In the genomic region with DNA sequence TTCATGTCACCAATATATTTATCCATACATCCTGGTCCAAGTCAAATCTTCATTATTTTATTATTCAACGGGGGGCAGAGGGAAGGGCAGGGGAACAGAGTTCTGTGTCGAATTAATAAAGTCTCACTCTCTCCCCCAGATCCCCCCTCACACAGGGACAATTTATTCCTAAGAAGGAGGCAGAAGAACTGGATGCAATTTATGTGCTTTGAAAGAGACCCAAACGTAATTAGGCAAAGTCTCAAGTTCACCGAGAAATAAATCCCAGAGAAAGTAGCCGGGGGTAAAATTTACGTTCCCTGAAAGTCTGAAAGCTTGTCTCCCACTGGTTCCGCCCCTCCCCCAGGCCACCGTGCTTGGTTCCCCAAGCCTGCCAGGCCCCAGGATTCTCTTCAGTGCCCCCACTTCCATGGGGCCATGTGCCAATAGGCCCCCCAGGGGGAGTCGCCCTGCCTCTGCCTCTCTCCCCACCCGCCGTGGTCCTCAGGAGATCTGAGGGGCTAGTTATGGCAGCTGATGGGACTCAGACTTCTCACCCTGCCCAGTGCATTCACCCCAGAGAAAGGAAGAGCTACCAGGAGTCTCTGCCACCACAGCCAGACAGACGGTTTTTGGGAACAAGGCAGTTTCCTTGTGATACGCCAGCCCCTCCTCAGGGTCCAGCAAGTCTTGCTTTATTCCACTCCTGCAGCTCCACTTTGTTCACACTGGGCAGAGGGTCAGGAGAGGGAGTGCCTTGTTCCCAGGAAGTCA, we compare ENCODE assay signal across 2 cellular contexts.
TF ChIP-seq lines count a peak whose summit lies in the region.

No MANE protein-coding gene starts in this region.

TF ChIP-seq in SK-N-SH, 30 proteins besides CTCF, POLR2A, EP300 and RAD21 (continued from another document):
- TF ChIP-seq, protein P1, sequence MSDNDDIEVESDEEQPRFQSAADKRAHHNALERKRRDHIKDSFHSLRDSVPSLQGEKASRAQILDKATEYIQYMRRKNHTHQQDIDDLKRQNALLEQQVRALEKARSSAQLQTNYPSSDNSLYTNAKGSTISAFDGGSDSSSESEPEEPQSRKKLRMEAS (IDR thresholded peaks at IDR 0.05; ENCODE audit: low read depth): no peak
- no peak for TF ChIP-seq GABPA (IDR thresholded peaks at IDR 0.05; ENCODE audit: low read depth)
- TF ChIP-seq SIN3A (IDR thresholded peaks at IDR 0.05; ENCODE audit: borderline replicate concordance, low read depth, low read length): no peak
- TF ChIP-seq, protein P2, sequence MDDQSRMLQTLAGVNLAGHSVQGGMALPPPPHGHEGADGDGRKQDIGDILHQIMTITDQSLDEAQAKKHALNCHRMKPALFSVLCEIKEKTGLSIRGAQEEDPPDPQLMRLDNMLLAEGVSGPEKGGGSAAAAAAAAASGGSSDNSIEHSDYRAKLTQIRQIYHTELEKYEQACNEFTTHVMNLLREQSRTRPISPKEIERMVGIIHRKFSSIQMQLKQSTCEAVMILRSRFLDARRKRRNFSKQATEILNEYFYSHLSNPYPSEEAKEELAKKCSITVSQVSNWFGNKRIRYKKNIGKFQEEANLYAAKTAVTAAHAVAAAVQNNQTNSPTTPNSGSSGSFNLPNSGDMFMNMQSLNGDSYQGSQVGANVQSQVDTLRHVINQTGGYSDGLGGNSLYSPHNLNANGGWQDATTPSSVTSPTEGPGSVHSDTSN (IDR thresholded peaks at IDR 0.05): no peak

TF ChIP-seq in SK-N-SH treated with all-trans-retinoic acid at 6 μM for 48 hours, 23 proteins besides CTCF, POLR2A, EP300 and RAD21 (continued from another document):
- TF ChIP-seq, protein P3, sequence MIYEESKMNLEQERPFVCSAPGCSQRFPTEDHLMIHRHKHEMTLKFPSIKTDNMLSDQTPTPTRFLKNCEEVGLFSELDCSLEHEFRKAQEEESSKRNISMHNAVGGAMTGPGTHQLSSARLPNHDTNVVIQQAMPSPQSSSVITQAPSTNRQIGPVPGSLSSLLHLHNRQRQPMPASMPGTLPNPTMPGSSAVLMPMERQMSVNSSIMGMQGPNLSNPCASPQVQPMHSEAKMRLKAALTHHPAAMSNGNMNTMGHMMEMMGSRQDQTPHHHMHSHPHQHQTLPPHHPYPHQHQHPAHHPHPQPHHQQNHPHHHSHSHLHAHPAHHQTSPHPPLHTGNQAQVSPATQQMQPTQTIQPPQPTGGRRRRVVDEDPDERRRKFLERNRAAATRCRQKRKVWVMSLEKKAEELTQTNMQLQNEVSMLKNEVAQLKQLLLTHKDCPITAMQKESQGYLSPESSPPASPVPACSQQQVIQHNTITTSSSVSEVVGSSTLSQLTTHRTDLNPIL (CRISPR knock-in tag; IDR thresholded peaks at IDR 0.05; ENCODE audit: low read depth): no peak
- TF ChIP-seq, protein P4, sequence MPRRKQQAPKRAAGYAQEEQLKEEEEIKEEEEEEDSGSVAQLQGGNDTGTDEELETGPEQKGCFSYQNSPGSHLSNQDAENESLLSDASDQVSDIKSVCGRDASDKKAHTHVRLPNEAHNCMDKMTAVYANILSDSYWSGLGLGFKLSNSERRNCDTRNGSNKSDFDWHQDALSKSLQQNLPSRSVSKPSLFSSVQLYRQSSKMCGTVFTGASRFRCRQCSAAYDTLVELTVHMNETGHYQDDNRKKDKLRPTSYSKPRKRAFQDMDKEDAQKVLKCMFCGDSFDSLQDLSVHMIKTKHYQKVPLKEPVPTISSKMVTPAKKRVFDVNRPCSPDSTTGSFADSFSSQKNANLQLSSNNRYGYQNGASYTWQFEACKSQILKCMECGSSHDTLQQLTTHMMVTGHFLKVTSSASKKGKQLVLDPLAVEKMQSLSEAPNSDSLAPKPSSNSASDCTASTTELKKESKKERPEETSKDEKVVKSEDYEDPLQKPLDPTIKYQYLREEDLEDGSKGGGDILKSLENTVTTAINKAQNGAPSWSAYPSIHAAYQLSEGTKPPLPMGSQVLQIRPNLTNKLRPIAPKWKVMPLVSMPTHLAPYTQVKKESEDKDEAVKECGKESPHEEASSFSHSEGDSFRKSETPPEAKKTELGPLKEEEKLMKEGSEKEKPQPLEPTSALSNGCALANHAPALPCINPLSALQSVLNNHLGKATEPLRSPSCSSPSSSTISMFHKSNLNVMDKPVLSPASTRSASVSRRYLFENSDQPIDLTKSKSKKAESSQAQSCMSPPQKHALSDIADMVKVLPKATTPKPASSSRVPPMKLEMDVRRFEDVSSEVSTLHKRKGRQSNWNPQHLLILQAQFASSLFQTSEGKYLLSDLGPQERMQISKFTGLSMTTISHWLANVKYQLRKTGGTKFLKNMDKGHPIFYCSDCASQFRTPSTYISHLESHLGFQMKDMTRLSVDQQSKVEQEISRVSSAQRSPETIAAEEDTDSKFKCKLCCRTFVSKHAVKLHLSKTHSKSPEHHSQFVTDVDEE (CRISPR knock-in tag; IDR thresholded peaks at IDR 0.05): no peak
- TF ChIP-seq ZFP3 (CRISPR knock-in tag; IDR thresholded peaks at IDR 0.05): no peak
